7 cellular contexts compared by ENCODE assay signal in the genomic region with DNA sequence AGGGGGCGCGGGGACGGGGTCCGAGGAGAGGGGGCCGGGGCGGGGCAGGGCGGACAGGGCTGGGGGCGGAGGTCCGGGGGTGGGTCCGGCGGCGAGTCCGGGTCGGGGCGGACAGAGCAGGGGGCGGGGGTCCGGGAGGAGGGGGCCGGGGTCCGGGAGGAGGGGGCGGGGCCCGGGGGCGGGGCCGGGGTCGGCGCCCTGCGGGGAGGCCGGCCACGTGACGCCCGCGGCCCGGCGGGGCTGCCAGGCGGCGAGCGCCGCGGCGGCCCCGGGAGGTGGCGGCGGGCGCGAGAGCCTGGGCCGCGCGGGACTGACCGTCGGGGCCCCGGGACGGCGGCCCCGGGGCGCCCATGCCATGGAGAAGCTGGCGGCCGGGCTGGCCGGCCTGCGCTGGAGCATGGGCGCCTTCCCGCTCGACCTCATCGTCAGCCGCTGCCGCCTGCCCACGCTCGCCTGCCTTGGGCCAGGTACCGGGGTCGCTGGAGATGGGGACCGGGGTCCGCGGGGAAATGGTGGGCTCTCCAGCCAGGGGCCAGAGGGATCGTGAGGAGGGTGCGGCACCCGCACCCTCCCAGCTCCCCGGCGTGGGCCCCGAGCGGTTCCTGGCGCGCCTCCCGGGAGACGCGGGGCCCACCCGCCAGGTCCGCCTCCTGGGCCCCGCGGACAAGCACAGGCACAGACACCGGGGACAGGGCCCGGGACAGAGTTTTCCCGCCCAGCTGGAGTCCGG. TPM values are rescaled to one million over a fixed set of nuclear protein-coding genes. Genes with fewer than 3 reads are reported as not detected.
DNase-seq lines count a peak whose midpoint lies in the region; ATAC-seq and TF ChIP-seq lines count a peak whose summit lies in the region.

A gene (plus strand): TSS at position 223 of the 730 bp plus-strand sequence. CDS start 133 bp downstream, at position 356.

- 0% methylated on average over 32 of the region's 91 CpGs for whole genome bisulfite sequencing in prostate gland

- H3K4me3 ChIP-seq in GM08714 (ENCODE audit: low read length) (peak within 1 kb of the TSS; percentile 38; the same call in 1 of the 2 replicates), SJCRH30 (peak within 1 kb of the TSS; percentile 73), fibroblast of mammary gland (ENCODE audit: control insufficient read depth, low read depth, low read length) (peak within 1 kb of the TSS; percentile 15), prostate gland (peak within 1 kb of the TSS; percentile 33 to 41)

- H3K27me3 ChIP-seq in SJCRH30 (peaks cover 2% of the 10 kb centered on the region; the same call in 1 of the 2 replicates), prostate gland (replicated peaks; ENCODE audit: insufficient read depth) (no peaks in the 10 kb centered on the region)

- H3K9me3 ChIP-seq in SJCRH30 (replicated peaks) = no peaks in the 10 kb centered on the region
- no peaks in the 10 kb centered on the region for H3K9me3 ChIP-seq in prostate gland

- TF ChIP-seq CTCF in fibroblast of mammary gland (conservative IDR thresholded peaks at IDR 0.05; ENCODE audit: control insufficient read depth, insufficient read depth, low read depth, low read length) (no peak), prostate gland (IDR thresholded peaks at IDR 0.05) (no peak)

- H3K4me1 ChIP-seq in SJCRH30 = no peaks in the 10 kb centered on the region
- H3K4me1 ChIP-seq in prostate gland (replicated peaks) = peaks cover 4% of the 10 kb centered on the region

- ATAC-seq in GM19395 (IDR thresholded peaks at IDR 0.05; ENCODE audit: unreplicated experiment) = no peak

- DNase-seq in SJCRH30 (peak in 1 of 2 experiments; percentile 26), fibroblast of mammary gland (ENCODE audit: low read depth) (no peak), prostate gland (ENCODE audit: low spot score) (no peak), NCI-H1436 (lab: John Stamatoyannopoulos, UW) (no peak), GOT3 (lab: John Stamatoyannopoulos, UW) (no peak)

- no peak for TF ChIP-seq POLR2A in prostate gland (IDR thresholded peaks at IDR 0.05)

- no peaks in the 10 kb centered on the region for H3K36me3 ChIP-seq in SJCRH30
- H3K36me3 ChIP-seq in prostate gland = no peaks in the 10 kb centered on the region

- intact Hi-C loops in prostate gland (cut with DNase I) = no loop called here

- H3K27ac ChIP-seq in SJCRH30 (no peak within 1 kb of the TSS), prostate gland (no peak within 1 kb of the TSS)

RNA-seq across cellular contexts. Expression of the gene that starts here (rescaled TPM):
- total RNA-seq in SJCRH30 (2014; rRNA removed; shearing (Covaris generic)) = 4.9 and 5.0 TPM in 2 replicates
- total RNA-seq in prostate gland = 1 to 10 TPM; 3.5 TPM

Comparison
In these comparisons a context has a peak if more than half of its experiments do, and no peak if none do; other contexts are left out.
1. H3K4me3 ChIP-seq: peak in every context shown above with its lines; median percentile 73 in SJCRH30; 38 in GM08714; 37 in prostate gland; 15 in fibroblast of mammary gland.